ENCODE assay signal across 8 cellular contexts in genomic region chr22:40499187-40499753, GRCh38.
DNase-seq lines count a peak whose midpoint lies in the region; ATAC-seq and TF ChIP-seq lines count a peak whose summit lies in the region.

No MANE protein-coding gene starts in this region.

- POLR2A ChIA-PET in activated CD4-positive, alpha-beta memory T cell treated with anti-CD3 and anti-CD28 coated beads for 36 hours (lab: Charles Lee) = no interaction called here

- CTCF ChIA-PET in activated CD4-positive, alpha-beta memory T cell treated with anti-CD3 and anti-CD28 coated beads for 36 hours (lab: Charles Lee) = interaction anchor here (1.0 to 1.4 kb wide), 3 partner anchors 63 to 739 kb away, joined by 3 to 5 read pairs (median 3); no protein-coding TSS in a partner anchor

- H3K4me3 ChIP-seq in OCI-LY3 (ENCODE audit: low read length) = peak overlapping the region; percentile 5; the same call in 1 of the 2 replicates

- peak; percentile 62 for ATAC-seq in GM21381 (IDR thresholded peaks at IDR 0.05; ENCODE audit: unreplicated experiment)

- H3K9me3 ChIP-seq in OCI-LY3 (ENCODE audit: insufficient read depth, low read length) = no peaks in the 10 kb centered on the region

- H3K27ac Mint-ChIP-seq in nephron progenitor cell = peak overlapping the region; percentile 18
- no peak overlapping the region for H3K27ac Mint-ChIP-seq in activated CD4-positive, alpha-beta memory T cell treated with anti-CD3 and anti-CD28 coated beads for 36 hours

- DNase-seq in dermis blood vessel endothelial cell (peak; percentile 75), nephron progenitor cell (no peak), NCI-H2029 (lab: John Stamatoyannopoulos, UW) (no peak), NCI-H1436 treated with DMSO at 0.1 percent for 48 hours (lab: John Stamatoyannopoulos, UW) (no peak), GM19238 (ENCODE audit: insufficient read length, low spot score) (no peak)
- no peak for DNase-seq in activated CD4-positive, alpha-beta memory T cell treated with anti-CD3 and anti-CD28 coated beads for 36 hours

- H3K4me1 Mint-ChIP-seq in nephron progenitor cell = peaks cover 8% of the 10 kb centered on the region
- peaks cover 28% of the 10 kb centered on the region for H3K4me1 Mint-ChIP-seq in activated CD4-positive, alpha-beta memory T cell treated with anti-CD3 and anti-CD28 coated beads for 36 hours (ENCODE audit: low read depth)

- H3K4me3 Mint-ChIP-seq in nephron progenitor cell = no peak overlapping the region
- no peak overlapping the region for H3K4me3 Mint-ChIP-seq in activated CD4-positive, alpha-beta memory T cell treated with anti-CD3 and anti-CD28 coated beads for 36 hours

- intact Hi-C loops in activated CD4-positive, alpha-beta memory T cell treated with anti-CD3 and anti-CD28 coated beads for 36 hours (cut with micrococcal nuclease) = no loop called here

- peaks cover 21% of the 10 kb centered on the region for H3K79me2 ChIP-seq in OCI-LY3 (ENCODE audit: low read length)

- H3K27me3 ChIP-seq in OCI-LY3 (ENCODE audit: low read depth, low read length) = no peaks in the 10 kb centered on the region

- H3K27me3 Mint-ChIP-seq in nephron progenitor cell (ENCODE audit: low read depth, poor library complexity) = no peaks in the 10 kb centered on the region
- H3K27me3 Mint-ChIP-seq in activated CD4-positive, alpha-beta memory T cell treated with anti-CD3 and anti-CD28 coated beads for 36 hours = no peaks in the 10 kb centered on the region

- peaks cover 33% of the 10 kb centered on the region for H3K4me1 ChIP-seq in OCI-LY3 (ENCODE audit: low read length)

- no peak overlapping the region for H2AFZ ChIP-seq in OCI-LY3 (ENCODE audit: low read depth, low read length)

- H3K9me3 Mint-ChIP-seq in nephron progenitor cell = peaks cover 21% of the 10 kb centered on the region
- H3K9me3 Mint-ChIP-seq in activated CD4-positive, alpha-beta memory T cell treated with anti-CD3 and anti-CD28 coated beads for 36 hours = no peaks in the 10 kb centered on the region

- peak overlapping the region; percentile 28 for H3K9ac ChIP-seq in OCI-LY3 (ENCODE audit: low read length)

- H3K27ac ChIP-seq in OCI-LY3 (ENCODE audit: low read length) = peak overlapping the region; percentile 47

- TF ChIP-seq CTCF in OCI-LY3 (IDR thresholded peaks at IDR 0.05; ENCODE audit: low read depth, low read length) = no peak
- TF ChIP-seq CTCF in nephron progenitor cell (IDR thresholded peaks at IDR 0.05) = no peak

- peaks cover 21% of the 10 kb centered on the region for H3K36me3 Mint-ChIP-seq in nephron progenitor cell (ENCODE audit: low read depth)
- peaks cover 3% of the 10 kb centered on the region for H3K36me3 Mint-ChIP-seq in activated CD4-positive, alpha-beta memory T cell treated with anti-CD3 and anti-CD28 coated beads for 36 hours

- H3K4me2 ChIP-seq in OCI-LY3 (ENCODE audit: low read length) = peak overlapping the region; percentile 59

- H3K36me3 ChIP-seq in OCI-LY3 (replicated peaks; ENCODE audit: low read depth, low read length) = peaks cover 8% of the 10 kb centered on the region

- H4K20me1 ChIP-seq in OCI-LY3 (ENCODE audit: insufficient read depth, low read length) = no peaks in the 10 kb centered on the region
